In the genomic region with DNA sequence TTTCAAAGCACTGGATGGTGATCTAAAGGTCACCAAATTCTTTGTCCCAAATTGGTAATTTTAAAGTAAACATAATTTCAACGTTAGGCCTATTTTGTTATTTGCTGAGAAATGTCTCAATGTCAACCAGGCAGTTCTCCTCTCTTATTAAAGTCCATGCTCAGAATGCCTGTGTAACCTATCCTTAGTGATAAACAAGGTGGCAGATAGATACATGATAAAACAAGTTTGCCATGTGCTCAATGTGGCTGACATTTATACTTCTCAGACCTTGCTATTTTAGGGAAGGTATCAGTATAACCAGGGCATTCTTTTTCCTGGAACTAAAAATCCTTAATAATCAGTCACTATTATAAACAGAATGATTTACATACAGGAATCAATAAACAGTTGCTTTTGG, we compare ENCODE assay signal across 1 cellular context.
TF ChIP-seq lines count a peak whose summit lies in the region.

No MANE protein-coding gene starts in this region.

TF ChIP-seq in GM12878, 131 proteins besides CTCF, POLR2A, EP300 and RAD21:
- TF ChIP-seq SP1 (IDR thresholded peaks at IDR 0.05; ENCODE audit: low read depth, low read length) (no peak), MTA2 (IDR thresholded peaks at IDR 0.05; ENCODE audit: low read depth) (no peak), NR2C1 (IDR thresholded peaks at IDR 0.05) (no peak), IRF5 (IDR thresholded peaks at IDR 0.05; ENCODE audit: borderline replicate concordance) (no peak)
- TF ChIP-seq, protein P1, sequence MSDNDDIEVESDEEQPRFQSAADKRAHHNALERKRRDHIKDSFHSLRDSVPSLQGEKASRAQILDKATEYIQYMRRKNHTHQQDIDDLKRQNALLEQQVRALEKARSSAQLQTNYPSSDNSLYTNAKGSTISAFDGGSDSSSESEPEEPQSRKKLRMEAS (IDR thresholded peaks at IDR 0.05; ENCODE audit: low read depth, low read length) = no peak
